In genomic region chr9:129647635-129648034, GRCh38 we compare ENCODE assay signal across 23 cellular contexts. TPM values are rescaled to one million over a fixed set of nuclear protein-coding genes. Genes with fewer than 3 reads are reported as not detected.
A peak's percentile ranks its signal among the peaks of the same experiment; 100 is the strongest.
DNase-seq lines count a peak whose midpoint lies in the region; FAIRE-seq and TF ChIP-seq lines count a peak whose summit lies in the region.
"Had no signal": no experiment of that assay in that cellular context is flagged by ENCODE, and none has a peak within 500 bp of the region (broad histone marks: within the 10 kb centered on the region; RNA-seq: fewer than 3 reads in every experiment).

No MANE protein-coding gene starts in this region.

- H3K9me3 Mint-ChIP-seq in astrocyte (ENCODE audit: unreplicated experiment) (no peaks in the 10 kb centered on the region), neural crest cell (no peaks in the 10 kb centered on the region)
- H3K9me3 Mint-ChIP-seq in activated naive CD4-positive, alpha-beta T cell treated with anti-CD3 and anti-CD28 coated beads, Interleukin-2, amount 10 ng/mL, durations not matched to agents 7 days and 5 days, result no peaks in the 10 kb centered on the region
- H3K9me3 Mint-ChIP-seq: CD4-positive, alpha-beta T cell had no signal

- H3K4me3 ChIP-seq in HEK293 (ENCODE audit: low read depth, low read length), result no peak overlapping the region
- H3K4me3 ChIP-seq in astrocyte (ENCODE audit: insufficient read depth, low read depth, low read length), result no peak overlapping the region
- H3K4me3 ChIP-seq: A549, GM23248 had no signal

- H3K36me3 ChIP-seq in HEK293 (ENCODE audit: control insufficient read depth in 2 of 2, insufficient read depth in 1 of 2, low read length in 2 of 2) (no peaks in the 10 kb centered on the region), astrocyte (ENCODE audit: insufficient read depth, low read length) (no peaks in the 10 kb centered on the region)

- peaks cover 2% of the 10 kb centered on the region for H3K36me3 Mint-ChIP-seq in astrocyte (ENCODE audit: low read depth, unreplicated experiment)
- H3K36me3 Mint-ChIP-seq in neural crest cell (ENCODE audit: low read depth), result no peaks in the 10 kb centered on the region
- H3K36me3 Mint-ChIP-seq in activated naive CD4-positive, alpha-beta T cell treated with anti-CD3 and anti-CD28 coated beads, Interleukin-2, amount 10 ng/mL, durations not matched to agents 7 days and 5 days, result no peaks in the 10 kb centered on the region

- H3K4me1 ChIP-seq in HEK293 (ENCODE audit: control insufficient read depth, insufficient read depth, low read length) (no peaks in the 10 kb centered on the region), astrocyte (ENCODE audit: insufficient read depth, low read length) (no peaks in the 10 kb centered on the region)

- H3K27ac Mint-ChIP-seq in astrocyte (ENCODE audit: unreplicated experiment) (peak overlapping the region; percentile 10), neural crest cell (ENCODE audit: unreplicated experiment) (peak overlapping the region; percentile 15)
- no peak overlapping the region for H3K27ac Mint-ChIP-seq in activated naive CD4-positive, alpha-beta T cell treated with anti-CD3 and anti-CD28 coated beads, Interleukin-2, amount 10 ng/mL, durations not matched to agents 7 days and 5 days
- H3K27ac Mint-ChIP-seq: CD4-positive, alpha-beta T cell had no signal

- no peak overlapping the region for H3K27ac ChIP-seq in HEK293 (ENCODE audit: extremely low read depth, low read depth, low read length)
- H3K27ac ChIP-seq in astrocyte (ENCODE audit: low read depth, low read length), result no peak overlapping the region
- H3K27ac ChIP-seq: A549, GM23248 had no signal

- CTCF ChIA-PET in HEK293 (lab: Yijun Ruan, JAX), result interaction anchor here (0.7 kb wide), 1 partner anchor 91 kb away, joined by 3 read pairs; no protein-coding TSS in a partner anchor
- CTCF ChIA-PET in activated naive CD4-positive, alpha-beta T cell treated with anti-CD3 and anti-CD28 coated beads, Interleukin-2, amount 10 ng/mL, durations not matched to agents 7 days and 5 days (lab: Charles Lee), result no interaction called here

- no peak for TF ChIP-seq CTCF in HEK293 (tag by site-specific recombination; IDR thresholded peaks at IDR 0.05)
- no peak for TF ChIP-seq CTCF in astrocyte (IDR thresholded peaks at IDR 0.05; ENCODE audit: insufficient read depth, low read depth, low read length)
- no peak for TF ChIP-seq CTCF in neural crest cell (conservative IDR thresholded peaks at IDR 0.05)

- H3K4me3 Mint-ChIP-seq in astrocyte (ENCODE audit: unreplicated experiment) (no peak overlapping the region), neural crest cell (no peak overlapping the region)
- H3K4me3 Mint-ChIP-seq in activated naive CD4-positive, alpha-beta T cell treated with anti-CD3 and anti-CD28 coated beads, Interleukin-2, amount 10 ng/mL, durations not matched to agents 7 days and 5 days, result no peak overlapping the region

- no peak overlapping the region for H2AFZ ChIP-seq in astrocyte (ENCODE audit: low read depth, low read length)
- H2AFZ ChIP-seq: GM23248 had no signal

- H3K4me1 Mint-ChIP-seq in astrocyte (ENCODE audit: low read depth, unreplicated experiment), result no peaks in the 10 kb centered on the region
- H3K4me1 Mint-ChIP-seq in neural crest cell, result peaks cover 15% of the 10 kb centered on the region
- peaks cover under 1% of the 10 kb centered on the region for H3K4me1 Mint-ChIP-seq in activated naive CD4-positive, alpha-beta T cell treated with anti-CD3 and anti-CD28 coated beads, Interleukin-2, amount 10 ng/mL, durations not matched to agents 7 days and 5 days

- no peak overlapping the region for H3K4me2 ChIP-seq in astrocyte (ENCODE audit: low read length)
- H3K4me2 ChIP-seq: A549, SK-N-SH had no signal

- no peak overlapping the region for H3K9ac ChIP-seq in astrocyte (ENCODE audit: low read length)
- H3K9ac ChIP-seq: GM23248, SK-N-SH had no signal

- H3K9me3 ChIP-seq in HEK293 (ENCODE audit: control insufficient read depth, insufficient read depth, low read depth, low read length) (no peaks in the 10 kb centered on the region), astrocyte (ENCODE audit: insufficient read depth, low read depth, low read length) (peaks cover 2% of the 10 kb centered on the region)
- H3K9me3 ChIP-seq: A549, SK-N-SH had no signal

- H3K27me3 Mint-ChIP-seq in astrocyte (ENCODE audit: low read depth, unreplicated experiment), result peaks cover 14% of the 10 kb centered on the region
- H3K27me3 Mint-ChIP-seq in neural crest cell (ENCODE audit: low read depth), result no peaks in the 10 kb centered on the region
- peaks cover 5% of the 10 kb centered on the region for H3K27me3 Mint-ChIP-seq in activated naive CD4-positive, alpha-beta T cell treated with anti-CD3 and anti-CD28 coated beads, Interleukin-2, amount 10 ng/mL, durations not matched to agents 7 days and 5 days
- H3K27me3 Mint-ChIP-seq: CD4-positive, alpha-beta T cell had no signal

- POLR2A ChIA-PET in HEK293 (lab: Yijun Ruan, JAX), result no interaction called here

- H3K79me2 ChIP-seq in astrocyte (ENCODE audit: insufficient read depth, low read length), result no peaks in the 10 kb centered on the region

- no peaks in the 10 kb centered on the region for H3K27me3 ChIP-seq in astrocyte (ENCODE audit: insufficient read depth, low read length)

- no peaks in the 10 kb centered on the region for H4K20me1 ChIP-seq in astrocyte (ENCODE audit: insufficient read depth, low read length)

- no peak for DNase-seq in astrocyte (ENCODE audit: low read depth)
- DNase-seq in neural crest cell (ENCODE audit: low read depth, low spot score), result no peak
- no peak for DNase-seq in activated naive CD4-positive, alpha-beta T cell treated with anti-CD3 and anti-CD28 coated beads, Interleukin-2, amount 10 ng/mL, durations not matched to agents 7 days and 5 days
- no peak for DNase-seq in NOMO-1 (lab: John Stamatoyannopoulos, UW; ENCODE audit: unreplicated experiment in 2 of 2)
- DNase-seq: CD4-positive, alpha-beta T cell; DMS153; GDM1; HCEC 1CT; KG1; NCI-H1105 treated with DMSO at 0.1 percent for 48 hours; NCI-H1694; NCI-H2081 treated with DMSO at 0.1 percent for 48 hours; NCI-H510A; NCI-H748 treated with DMSO at 0.1 percent for 48 hours; NK-92 treated with Interleukin-12 subunit alpha and Interleukin-12 subunit beta, amount 100 ng/mL, for 24 hours; OCI-M1; SHP77; SK-N-SH had no signal

- FAIRE-seq in astrocyte (lab: Jason Lieb, UNC), result no peak
- FAIRE-seq: A549, GM19239 had no signal

TF ChIP-seq in HEK293, 187 proteins besides CTCF, POLR2A, EP300 and RAD21 (continues in another document):
- TF ChIP-seq ZNF76 (tag by site-specific recombination; IDR thresholded peaks at IDR 0.05; ENCODE audit: borderline replicate concordance, low read depth) (no peak), ZNF148 (tag by site-specific recombination; IDR thresholded peaks at IDR 0.05; ENCODE audit: borderline replicate concordance) (no peak), ZNF155 (tag by site-specific recombination; IDR thresholded peaks at IDR 0.05) (no peak), SP7 (tag by site-specific recombination; IDR thresholded peaks at IDR 0.05) (no peak), EGR2 (tag by site-specific recombination; IDR thresholded peaks at IDR 0.05; ENCODE audit: low read depth) (peak; percentile 93), KLF17 (tag by site-specific recombination; IDR thresholded peaks at IDR 0.05) (no peak), ZNF114 (tag by site-specific recombination; IDR thresholded peaks at IDR 0.05) (no peak)

RNA-seq across cellular contexts. Expression of gene ASB6, which starts 5.7 kb away (rescaled TPM):
- 21.7 and 24.3 TPM in 2 replicates for total RNA-seq in astrocyte
- total RNA-seq in neural crest cell, result 20.9 and 21.9 TPM in 2 replicates

RNA-seq across cellular contexts. Expression of gene PRRX2, which starts 17.8 kb away (rescaled TPM):
- total RNA-seq in astrocyte (not detected in 2 replicates), neural crest cell (0.65 and 0.68 TPM in 2 replicates)
- total RNA-seq: CD4-positive, alpha-beta T cell had no signal

RNA-seq across cellular contexts. Expression of gene NTMT1, which starts 21.7 kb away (rescaled TPM):
- total RNA-seq in astrocyte (54.0 and 55.1 TPM in 2 replicates), neural crest cell (50.9 and 51.8 TPM in 2 replicates)

RNA-seq across cellular contexts. Expression of gene C9orf50, which starts 26.7 kb away (rescaled TPM):
- total RNA-seq in astrocyte (0.41 TPM in 1 of 2 replicates, not detected in the other), neural crest cell (0.26 and 0.27 TPM in 2 replicates)
- total RNA-seq: CD4-positive, alpha-beta T cell; Daoy had no signal
